11 cellular contexts compared by ENCODE assay signal in genomic region chr9:41077586-41077985, GRCh38. TPM values are rescaled to one million over a fixed set of nuclear protein-coding genes. Genes with fewer than 3 reads are reported as not detected.
DNase-seq lines count a peak whose midpoint lies in the region; ATAC-seq and TF ChIP-seq lines count a peak whose summit lies in the region.
"Not testable (repeated sequence)": the region's sequence is repeated elsewhere in the genome, so short reads cannot be mapped to it uniquely, and the experiment has no call there.
"Had no signal": no experiment of that assay in that cellular context is flagged by ENCODE, and none has a peak within 500 bp of the region (broad histone marks: within the 10 kb centered on the region; RNA-seq: fewer than 3 reads in every experiment).

No MANE protein-coding gene starts in this region.

- not testable (repeated sequence) for H3K36me3 ChIP-seq in PC-3 (ENCODE audit: low read depth, low read length)

- peaks cover 22% of the 10 kb centered on the region for H3K79me2 ChIP-seq in PC-3 (ENCODE audit: low read length)

- H3K27me3 ChIP-seq in PC-3 (ENCODE audit: low read length), result not testable (repeated sequence)

- not testable (repeated sequence) for BruUV-seq in PC-3 (replicated peaks; lab: Mats Ljungman, UMichigan)

- not testable (repeated sequence) for H3K4me2 ChIP-seq in PC-3 (ENCODE audit: low read length)

- intact Hi-C loops in PC-3 (cut with micrococcal nuclease), result not testable (repeated sequence)

- H3K9me2 ChIP-seq in PC-3 (replicated peaks; ENCODE audit: low read length), result not testable (repeated sequence)

- peak; percentile 21 for ATAC-seq in PC-3

- not testable (repeated sequence) for H4K20me1 ChIP-seq in PC-3 (ENCODE audit: low read length)

- not testable (repeated sequence) for TF ChIP-seq CTCF in PC-3 (conservative IDR thresholded peaks at IDR 0.05; ENCODE audit: low read depth, low read length); fibroblast of mammary gland (conservative IDR thresholded peaks at IDR 0.05; ENCODE audit: control insufficient read depth, insufficient read depth, low read depth, low read length)

- CTCF ChIA-PET in PC-3 (lab: Charles Lee), result not testable (repeated sequence)

- POLR2A ChIA-PET in PC-3 (lab: Charles Lee; ENCODE audit: unreplicated experiment), result not testable (repeated sequence)

- H3K9me3 ChIP-seq in PC-3 (ENCODE audit: low read length), result not testable (repeated sequence)

- DNase-seq in EL (peak; percentile 32), HT1080 (ENCODE audit: low read depth) (peak; percentile 39), PC-3 (peak; percentile 58), amniotic epithelial cell (ENCODE audit: low read depth) (peak; percentile 43), dermis blood vessel endothelial cell (peak; percentile 24), fibroblast of mammary gland (ENCODE audit: low read depth) (peak; percentile 15), lung microvascular endothelial cell (ENCODE audit: low read depth in 2 of 2) (peak; percentile 6 to 17)

- not testable (repeated sequence) for H2AFZ ChIP-seq in PC-3 (ENCODE audit: low read length)

- not testable (repeated sequence) for H3K9ac ChIP-seq in PC-3 (ENCODE audit: low read length)

- H3K4me3 ChIP-seq in PC-3 (ENCODE audit: low read length); fibroblast of mammary gland (ENCODE audit: control insufficient read depth, low read depth, low read length): not testable (repeated sequence)

- H3F3A ChIP-seq in PC-3 (ENCODE audit: low read length, unreplicated experiment), result not testable (repeated sequence)

- not testable (repeated sequence) for H3K27ac ChIP-seq in PC-3 (ENCODE audit: low read length)

- H3K4me1 ChIP-seq in PC-3 (ENCODE audit: insufficient read depth, low read length), result peaks cover 31% of the 10 kb centered on the region

RNA-seq across cellular contexts. Expression of gene FOXD4L6, which starts 50.9 kb away (rescaled TPM):
- 0.13 TPM in 1 of 2 replicates, not detected in the other for total RNA-seq in HT1080 (2014; rRNA removed; shearing (Covaris generic))
- 0.05 TPM in 1 of 2 replicates, not detected in the other for polyA plus RNA-seq in HT1080 (2015; cell fraction: cytosol; rRNA removed)
- 0.19 and 0.28 TPM in 2 replicates for polyA plus RNA-seq in HT1080 (2015; cell fraction: nucleus; rRNA removed)
- not detected in 2 replicates for total RNA-seq in PC-3 (2014; rRNA removed)
- total RNA-seq in dermis blood vessel endothelial cell, result under 0.01 and 0.09 TPM in 2 replicates
- total RNA-seq in lung microvascular endothelial cell, result under 0.01 TPM in 1 of 2 replicates, not detected in the other
- total RNA-seq: CD4-positive, alpha-beta memory T cell; Daoy; PC-9 had no signal
- polyA plus RNA-seq: CD4-positive, alpha-beta memory T cell; H1 had no signal
